8 cellular contexts compared by ENCODE assay signal in the genomic region with DNA sequence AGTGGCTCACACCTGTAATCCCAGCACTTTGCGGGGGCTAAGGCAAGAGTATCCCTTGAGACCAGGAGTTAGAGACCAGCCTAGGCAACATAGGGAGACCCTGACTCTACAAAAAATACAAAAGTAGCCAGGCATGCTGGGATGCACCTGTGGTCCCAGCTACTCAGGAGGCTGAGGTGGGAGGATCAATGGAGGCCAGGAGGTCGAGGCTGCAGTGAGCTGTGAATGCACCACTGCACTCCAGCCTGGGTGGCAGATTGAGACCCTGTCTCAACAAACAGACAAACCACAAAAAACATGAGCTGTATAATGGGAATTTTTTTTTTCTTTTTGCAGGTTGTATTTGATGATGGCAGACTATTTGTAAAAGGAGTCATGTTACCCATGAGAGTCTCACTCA. TPM values are rescaled to one million over a fixed set of nuclear protein-coding genes. Genes with fewer than 3 reads are reported as not detected.
DNase-seq lines count a peak whose midpoint lies in the region; ATAC-seq, FAIRE-seq and TF ChIP-seq lines count a peak whose summit lies in the region.
"Not testable (repeated sequence)": the region's sequence is repeated elsewhere in the genome, so short reads cannot be mapped to it uniquely, and the experiment has no call there.

No MANE protein-coding gene starts in this region.

- peaks cover 39 to 49% (median 47%) of the 10 kb centered on the region in 11 experiments for H3K36me3 ChIP-seq in BLaER1 treated with 17β-estradiol and CSF1 and Interleukin-3, amounts not matched to agents 10 nM and 100 nM
- H3K36me3 ChIP-seq in HCT116 (ENCODE audit: control insufficient read depth in 1 of 2, insufficient read depth in 2 of 2, low read length in 2 of 2) (peaks cover 16 to 22% of the 10 kb centered on the region in 2 experiments), SK-N-SH (replicated peaks in 1 of 2; ENCODE audit: control insufficient read depth in 1 of 2, insufficient read depth in 2 of 2, low read length in 1 of 2) (peaks cover 32 to 46% of the 10 kb centered on the region in 2 experiments), astrocyte (ENCODE audit: insufficient read depth, low read length) (peaks cover 11% of the 10 kb centered on the region)

- CTCF ChIA-PET in HCT116 (lab: Charles Lee) = not testable (repeated sequence)
- CTCF ChIA-PET in SK-N-SH (lab: Yijun Ruan, JAX) = interaction anchor here (0.6 kb wide), 1 partner anchor 13 kb away, joined by 3 read pairs; no protein-coding TSS in a partner anchor
- CTCF ChIA-PET in activated CD8-positive, alpha-beta memory T cell treated with anti-CD3 and anti-CD28 coated beads, Interleukin-2, amount 10 ng/mL, durations not matched to agents 7 days and 5 days (lab: Charles Lee) = interaction anchor here (1.6 kb wide), 1 partner anchor 73 kb away, joined by 8 read pairs; no protein-coding TSS in a partner anchor

- not testable (repeated sequence) for H3K27ac Mint-ChIP-seq in activated CD8-positive, alpha-beta memory T cell treated with anti-CD3 and anti-CD28 coated beads, Interleukin-2, amount 10 ng/mL, durations not matched to agents 7 days and 5 days; astrocyte (ENCODE audit: unreplicated experiment); glutamatergic neuron (ENCODE audit: unreplicated experiment); stimulated activated effector memory CD8-positive, alpha-beta T cell treated with anti-CD3 and anti-CD28 coated beads, Interleukin-12 subunit alpha, Interleukin-12 subunit beta, amount 100 ng/mL, for 72 hours
- H3K27ac Mint-ChIP-seq in natural killer cell = peak overlapping the region; percentile 90 to 91

- DNase-seq in HCT116 (ENCODE audit: low read depth, low spot score); SK-N-SH; activated CD8-positive, alpha-beta memory T cell treated with anti-CD3 and anti-CD28 coated beads, Interleukin-2, amount 10 ng/mL, durations not matched to agents 7 days and 5 days; astrocyte (ENCODE audit: low read depth); glutamatergic neuron; natural killer cell: not testable (repeated sequence)
- peak in 1 of 2 donors; percentile 42 for DNase-seq in stimulated activated effector memory CD8-positive, alpha-beta T cell treated with anti-CD3 and anti-CD28 coated beads, Interleukin-12 subunit alpha, Interleukin-12 subunit beta, amount 100 ng/mL, for 72 hours (ENCODE audit: low spot score in 2 of 2)

- not testable (repeated sequence) for H3K27ac ChIP-seq in BLaER1 treated with 17β-estradiol and CSF1 and Interleukin-3, amounts not matched to agents 10 nM and 100 nM; HCT116 (ENCODE audit: low read depth, low read length); SK-N-SH (ENCODE audit: low read depth in 2 of 2, low read length in 1 of 2); astrocyte (ENCODE audit: low read depth, low read length)

- H3K4me3 Mint-ChIP-seq in activated CD8-positive, alpha-beta memory T cell treated with anti-CD3 and anti-CD28 coated beads, Interleukin-2, amount 10 ng/mL, durations not matched to agents 7 days and 5 days = peak overlapping the region; percentile 20
- H3K4me3 Mint-ChIP-seq in astrocyte (ENCODE audit: unreplicated experiment) (peak overlapping the region; percentile 93), glutamatergic neuron (ENCODE audit: unreplicated experiment) (peak overlapping the region; percentile 95), natural killer cell (peak overlapping the region; percentile 88)
- peak overlapping the region; percentile 88 for H3K4me3 Mint-ChIP-seq in stimulated activated effector memory CD8-positive, alpha-beta T cell treated with anti-CD3 and anti-CD28 coated beads, Interleukin-12 subunit alpha, Interleukin-12 subunit beta, amount 100 ng/mL, for 72 hours

- peaks cover 46% of the 10 kb centered on the region for H3K36me3 Mint-ChIP-seq in activated CD8-positive, alpha-beta memory T cell treated with anti-CD3 and anti-CD28 coated beads, Interleukin-2, amount 10 ng/mL, durations not matched to agents 7 days and 5 days
- H3K36me3 Mint-ChIP-seq in astrocyte (ENCODE audit: low read depth, unreplicated experiment) = peaks cover 26% of the 10 kb centered on the region
- peaks cover 20% of the 10 kb centered on the region for H3K36me3 Mint-ChIP-seq in glutamatergic neuron (ENCODE audit: unreplicated experiment)
- H3K36me3 Mint-ChIP-seq in natural killer cell = peaks cover 16% of the 10 kb centered on the region
- peaks cover 70% of the 10 kb centered on the region for H3K36me3 Mint-ChIP-seq in stimulated activated effector memory CD8-positive, alpha-beta T cell treated with anti-CD3 and anti-CD28 coated beads, Interleukin-12 subunit alpha, Interleukin-12 subunit beta, amount 100 ng/mL, for 72 hours

- H3K27me3 Mint-ChIP-seq in activated CD8-positive, alpha-beta memory T cell treated with anti-CD3 and anti-CD28 coated beads, Interleukin-2, amount 10 ng/mL, durations not matched to agents 7 days and 5 days; astrocyte (ENCODE audit: low read depth, unreplicated experiment); glutamatergic neuron (ENCODE audit: unreplicated experiment); natural killer cell (ENCODE audit: low read depth in 2 of 2): not testable (repeated sequence)

- not testable (repeated sequence) for H3K27me3 ChIP-seq in BLaER1 treated with 17β-estradiol and CSF1 and Interleukin-3, amounts not matched to agents 10 nM and 100 nM; HCT116 (ENCODE audit: insufficient read depth, low read length); SK-N-SH (ENCODE audit: insufficient read depth); astrocyte (ENCODE audit: insufficient read depth, low read length)

- H3K9me3 Mint-ChIP-seq in activated CD8-positive, alpha-beta memory T cell treated with anti-CD3 and anti-CD28 coated beads, Interleukin-2, amount 10 ng/mL, durations not matched to agents 7 days and 5 days (ENCODE audit: low read depth) = peaks cover 10% of the 10 kb centered on the region
- not testable (repeated sequence) for H3K9me3 Mint-ChIP-seq in astrocyte (ENCODE audit: unreplicated experiment); natural killer cell; stimulated activated effector memory CD8-positive, alpha-beta T cell treated with anti-CD3 and anti-CD28 coated beads, Interleukin-12 subunit alpha, Interleukin-12 subunit beta, amount 100 ng/mL, for 72 hours
- peaks cover 12% of the 10 kb centered on the region for H3K9me3 Mint-ChIP-seq in glutamatergic neuron (ENCODE audit: unreplicated experiment)

- TF ChIP-seq EP300 in SK-N-SH (IDR thresholded peaks at IDR 0.05; ENCODE audit: borderline replicate concordance in 1 of 2, low read depth in 1 of 2, low read length in 1 of 2) = not testable (repeated sequence)

- H3K9me2 ChIP-seq in HCT116 (ENCODE audit: insufficient read depth); SK-N-SH: not testable (repeated sequence)

- 90% methylated on average over 2 of the region's 2 CpGs for WGBS in SK-N-SH (ENCODE audit: low lambda C conversion rate)

- POLR2A ChIA-PET in HCT116 (lab: Charles Lee); SK-N-SH (lab: Yijun Ruan, JAX): not testable (repeated sequence)

- peak overlapping the region; percentile 65 to 93 (median 85) for H3K4me2 ChIP-seq in BLaER1 treated with 17β-estradiol and CSF1 and Interleukin-3, amounts not matched to agents 10 nM and 100 nM
- H3K4me2 ChIP-seq in HCT116 (ENCODE audit: low read length) (peak overlapping the region; percentile 40), SK-N-SH (peak overlapping the region; percentile 97), astrocyte (ENCODE audit: low read length) (peak overlapping the region; percentile 44)

- not testable (repeated sequence) for TF ChIP-seq CTCF in HCT116 (IDR thresholded peaks at IDR 0.05 in 2 of 3, conservative IDR thresholded peaks at IDR 0.05 in 1 of 3; ENCODE audit: borderline replicate concordance in 1 of 3, insufficient read depth in 1 of 3, low read depth in 2 of 3, low read length in 2 of 3); SK-N-SH (IDR thresholded peaks at IDR 0.05); astrocyte (IDR thresholded peaks at IDR 0.05; ENCODE audit: insufficient read depth, low read depth, low read length); glutamatergic neuron (IDR thresholded peaks at IDR 0.05; ENCODE audit: partially characterized antibody, unreplicated experiment); natural killer cell (IDR thresholded peaks at IDR 0.05)

- BruUV-seq in HCT116 (replicated peaks; lab: Mats Ljungman, UMichigan) = not testable (repeated sequence)

- peak overlapping the region; percentile 16 to 97 (median 88); a peak in 17 of 20 replicates for H3K4me3 ChIP-seq in BLaER1 treated with 17β-estradiol and CSF1 and Interleukin-3, amounts not matched to agents 10 nM and 100 nM
- peak overlapping the region in 1 of 2 experiments; percentile 15; a peak in 1 of 4 replicates for H3K4me3 ChIP-seq in HCT116 (replicated peaks in 1 of 2; ENCODE audit: low read depth in 1 of 2, low read length in 2 of 2)
- H3K4me3 ChIP-seq in SK-N-SH (ENCODE audit: low read depth in 2 of 2, low read length in 1 of 2) = peak overlapping the region in 1 of 2 experiments; percentile 91; a peak in 2 of 4 replicates
- not testable (repeated sequence) for H3K4me3 ChIP-seq in astrocyte (ENCODE audit: insufficient read depth, low read depth, low read length)

- H3K9me3 ChIP-seq in BLaER1 treated with 17β-estradiol and CSF1 and Interleukin-3, amounts not matched to agents 10 nM and 100 nM (replicated peaks in 1 of 11) = peaks cover 35 to 48% (median 38%) of the 10 kb centered on the region in 11 experiments
- H3K9me3 ChIP-seq in HCT116 (ENCODE audit: control insufficient read depth in 1 of 2, insufficient read depth in 1 of 2, low read depth in 1 of 2, low read length in 2 of 2) (peaks cover 0 to 12% of the 10 kb centered on the region in 2 experiments; a peak in 3 of 4 replicates), SK-N-SH (peaks cover 22% of the 10 kb centered on the region)
- not testable (repeated sequence) for H3K9me3 ChIP-seq in astrocyte (ENCODE audit: insufficient read depth, low read depth, low read length)

- TF ChIP-seq RAD21 in HCT116 (IDR thresholded peaks at IDR 0.05; ENCODE audit: low read depth); SK-N-SH (IDR thresholded peaks at IDR 0.05; ENCODE audit: low read length): not testable (repeated sequence)

- RAD21 ChIA-PET in HCT116 (lab: Charles Lee; ENCODE audit: low non-redundant PET in 1 of 2, low total read pairs in 2 of 2, uncharacterized antibody in 2 of 2, unreplicated experiment in 2 of 2) = not testable (repeated sequence)

- peaks cover 48% of the 10 kb centered on the region for H3K79me2 ChIP-seq in HCT116 (ENCODE audit: insufficient read depth, low read length)
- peaks cover 62% of the 10 kb centered on the region for H3K79me2 ChIP-seq in SK-N-SH (ENCODE audit: insufficient read depth)
- peaks cover 40% of the 10 kb centered on the region for H3K79me2 ChIP-seq in astrocyte (ENCODE audit: insufficient read depth, low read length)

- H3K4me1 ChIP-seq in BLaER1 treated with 17β-estradiol and CSF1 and Interleukin-3, amounts not matched to agents 10 nM and 100 nM = peaks cover 5 to 19% (median 10%) of the 10 kb centered on the region in 10 experiments; a peak in 17 of 20 replicates
- H3K4me1 ChIP-seq in HCT116 (ENCODE audit: control insufficient read depth in 1 of 2, insufficient read depth in 2 of 2, low read length in 2 of 2); SK-N-SH (ENCODE audit: control insufficient read depth in 1 of 2, insufficient read depth in 2 of 2, low read depth in 1 of 2, low read length in 1 of 2); astrocyte (ENCODE audit: insufficient read depth, low read length): not testable (repeated sequence)

- not testable (repeated sequence) for FAIRE-seq in astrocyte (lab: Jason Lieb, UNC)

- peak overlapping the region in 4 of 11 experiments; percentile 26 to 57 (median 42); a peak in 2 of 22 replicates for H3K9ac ChIP-seq in BLaER1 treated with 17β-estradiol and CSF1 and Interleukin-3, amounts not matched to agents 10 nM and 100 nM
- H3K9ac ChIP-seq in HCT116 (ENCODE audit: low read length); SK-N-SH; astrocyte (ENCODE audit: low read length): not testable (repeated sequence)

- H3K4me1 Mint-ChIP-seq in activated CD8-positive, alpha-beta memory T cell treated with anti-CD3 and anti-CD28 coated beads, Interleukin-2, amount 10 ng/mL, durations not matched to agents 7 days and 5 days = peaks cover 24% of the 10 kb centered on the region
- not testable (repeated sequence) for H3K4me1 Mint-ChIP-seq in astrocyte (ENCODE audit: low read depth, unreplicated experiment); glutamatergic neuron (ENCODE audit: low read depth, unreplicated experiment)
- peaks cover 20 to 25% of the 10 kb centered on the region in 2 donors for H3K4me1 Mint-ChIP-seq in natural killer cell
- H3K4me1 Mint-ChIP-seq in stimulated activated effector memory CD8-positive, alpha-beta T cell treated with anti-CD3 and anti-CD28 coated beads, Interleukin-12 subunit alpha, Interleukin-12 subunit beta, amount 100 ng/mL, for 72 hours = peaks cover 27% of the 10 kb centered on the region

- ATAC-seq in HCT116; activated CD8-positive, alpha-beta memory T cell treated with anti-CD3 and anti-CD28 coated beads, Interleukin-2, amount 10 ng/mL, durations not matched to agents 7 days and 5 days; natural killer cell; stimulated activated effector memory CD8-positive, alpha-beta T cell treated with anti-CD3 and anti-CD28 coated beads, Interleukin-12 subunit alpha, Interleukin-12 subunit beta, amount 100 ng/mL, for 72 hours: not testable (repeated sequence)

- H2AFZ ChIP-seq in HCT116 (ENCODE audit: low read depth, low read length, poor library complexity, severe bottlenecking); SK-N-SH (ENCODE audit: low read depth); astrocyte (ENCODE audit: low read depth, low read length): not testable (repeated sequence)

- not testable (repeated sequence) for H4K20me1 ChIP-seq in BLaER1 treated with 17β-estradiol and CSF1 and Interleukin-3, amounts not matched to agents 10 nM and 100 nM; HCT116 (ENCODE audit: insufficient read depth); SK-N-SH (ENCODE audit: insufficient read depth); astrocyte (ENCODE audit: insufficient read depth, low read length)

- H3F3A ChIP-seq in SK-N-SH (replicated peaks; ENCODE audit: insufficient read depth) = not testable (repeated sequence)

- not testable (repeated sequence) for TF ChIP-seq POLR2A in HCT116 (IDR thresholded peaks at IDR 0.05; ENCODE audit: borderline replicate concordance, extremely low read depth, insufficient read depth, insufficient read length)

- intact Hi-C loops in HCT116 (cut with micrococcal nuclease) = loop anchor here (5.0 kb wide), 1 partner anchor 70 kb away; no protein-coding TSS in a partner anchor
- intact Hi-C loops in natural killer cell (cut with micrococcal nuclease) = not testable (repeated sequence)

RNA-seq across cellular contexts. Expression of gene RBAK, which starts 1.5 kb away (rescaled TPM):
- total RNA-seq in HCT116 (2021; ENCODE audit: unreplicated experiment) (16.2 TPM), astrocyte (11.9 and 12.0 TPM in 2 replicates), glutamatergic neuron (ENCODE audit: unreplicated experiment) (18.0 TPM), natural killer cell (10 to 100 TPM; 12.3 to 21.7 (median 14.2) TPM)
- 3.7 and 5.4 TPM in 2 replicates for polyA plus RNA-seq in HCT116 (2012)
- polyA plus RNA-seq in SK-N-SH (2012; rRNA removed) = 2.5 and 3.7 TPM in 2 replicates
- 2.6 and 3.2 TPM in 2 replicates for polyA plus RNA-seq in SK-N-SH (2012; cell fraction: cytosol; rRNA removed)
- polyA plus RNA-seq in SK-N-SH (2012; cell fraction: nucleus; rRNA removed) = 5.2 and 10.1 TPM in 2 replicates
- 10 to 100 TPM; 11.0 to 11.9 TPM for total RNA-seq in activated CD8-positive, alpha-beta memory T cell treated with anti-CD3 and anti-CD28 coated beads, Interleukin-2, amount 10 ng/mL, durations not matched to agents 7 days and 5 days

Comparison
In these comparisons a context has a peak if more than half of its experiments do, and no peak if none do; other contexts are left out.
1. H3K4me2 ChIP-seq: peak in every context shown above with its lines; median percentile 97 in SK-N-SH; 85 in BLaER1 treated with 17β-estradiol and CSF1 and Interleukin-3, amounts not matched to agents 10 nM and 100 nM; 44 in astrocyte; 40 in HCT116.
2. H3K4me3 Mint-ChIP-seq: peak in every context shown above with its lines; median percentile 95 in glutamatergic neuron; 93 in astrocyte; 88 in natural killer cell; 88 in stimulated activated effector memory CD8-positive, alpha-beta T cell treated with anti-CD3 and anti-CD28 coated beads, Interleukin-12 subunit alpha, Interleukin-12 subunit beta, amount 100 ng/mL, for 72 hours; 20 in activated CD8-positive, alpha-beta memory T cell treated with anti-CD3 and anti-CD28 coated beads, Interleukin-2, amount 10 ng/mL, durations not matched to agents 7 days and 5 days.